8 cellular contexts compared by ENCODE assay signal in the genomic region with DNA sequence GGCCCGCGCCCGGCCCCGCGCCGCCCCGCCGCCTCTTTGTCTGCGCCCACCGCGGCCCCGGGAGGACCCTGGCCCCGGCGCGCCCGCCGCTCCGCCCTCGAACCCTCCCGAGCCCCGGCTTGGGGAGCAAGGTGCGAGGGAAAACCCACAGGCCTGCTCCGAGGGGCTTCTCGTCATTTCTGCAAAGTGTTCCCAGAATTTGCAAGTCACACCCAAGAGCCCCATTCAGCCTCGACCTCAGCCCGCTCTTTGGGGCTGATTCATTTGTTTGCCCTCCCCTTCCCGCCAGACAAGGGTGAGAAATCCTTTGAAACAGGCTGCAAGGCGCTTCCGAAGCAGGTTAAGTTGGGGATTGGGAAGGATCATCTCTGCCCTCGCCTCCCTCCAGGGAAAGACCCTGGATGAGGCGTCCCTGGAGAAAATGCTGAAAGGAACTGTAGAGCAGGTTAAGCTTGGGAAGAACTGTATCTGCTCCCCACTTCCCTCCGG. TPM values are rescaled to one million over a fixed set of nuclear protein-coding genes. Genes with fewer than 3 reads are reported as not detected.
DNase-seq lines count a peak whose midpoint lies in the region; ATAC-seq and TF ChIP-seq lines count a peak whose summit lies in the region.

No MANE protein-coding gene starts in this region.

- intact Hi-C loops in head of caudate nucleus (cut with DNase I) (no loop called here), psoas muscle (cut with DNase I) (loop anchor here (1.0 to 5.0 kb wide), 3 partner anchors 24 to 48 kb away; no protein-coding TSS in a partner anchor)

- peak overlapping the region; percentile 99 for H3K4me2 ChIP-seq in GM23338

- H3K9me3 ChIP-seq in psoas muscle, result no peaks in the 10 kb centered on the region

- no peaks in the 10 kb centered on the region for H3K9me2 ChIP-seq in GM23338 (ENCODE audit: insufficient read depth)

- H3K4me1 Mint-ChIP-seq in GM23338, result peaks cover 19% of the 10 kb centered on the region

- no peaks in the 10 kb centered on the region; the same call in 2 of the 3 replicates for H3K36me3 Mint-ChIP-seq in GM23338 (ENCODE audit: low read depth)

- WGBS in psoas muscle, 3 donors, result 0 to 2% (median 1%) methylated on average over 17 to 30 of the region's 32 CpGs

- H3K27me3 Mint-ChIP-seq in GM23338 (ENCODE audit: insufficient read depth, low read depth, poor library complexity), result peaks cover 11% of the 10 kb centered on the region

- peaks cover 14% of the 10 kb centered on the region for H3K4me1 ChIP-seq in GM23338 (ENCODE audit: insufficient read depth)
- peaks cover 30% of the 10 kb centered on the region for H3K4me1 ChIP-seq in psoas muscle

- no peaks in the 10 kb centered on the region for H3K9me3 Mint-ChIP-seq in GM23338

- no peaks in the 10 kb centered on the region; the same call in 1 of the 2 replicates for H4K20me1 ChIP-seq in GM23338 (replicated peaks; ENCODE audit: insufficient read depth)

- peak; percentile 62 for DNase-seq in AG10803 (ENCODE audit: low read depth)
- peak; percentile 61 for DNase-seq in GM23338 (ENCODE audit: low spot score)
- peak; percentile 41 for DNase-seq in NCI-H748 treated with DMSO at 0.1 percent for 48 hours (lab: John Stamatoyannopoulos, UW)
- peak; percentile 21 for DNase-seq in activated effector memory CD4-positive, alpha-beta T cell treated with Interleukin-2 at 50 U/mL for 16 hours
- DNase-seq in head of caudate nucleus, result peak in 30 of 42 donors; percentile 4 to 72 (median 29)
- DNase-seq in psoas muscle, result peak; percentile 34 to 57
- no peak for DNase-seq in NCI-H187 treated with DMSO at 0.1 percent for 48 hours (lab: John Stamatoyannopoulos, UW)

- H3K36me3 ChIP-seq in GM23338 (ENCODE audit: insufficient read depth) (no peaks in the 10 kb centered on the region), psoas muscle (ENCODE audit: insufficient read depth in 1 of 2, low read depth in 1 of 2) (no peaks in the 10 kb centered on the region)

- peak overlapping the region; percentile 96 for H3K27ac Mint-ChIP-seq in GM23338

- H3K4me3 ChIP-seq in AG10803 (ENCODE audit: low read length) (peak overlapping the region; percentile 75), GM23338 (peak overlapping the region; percentile 93), psoas muscle (peak overlapping the region; percentile 74)

- peaks cover 17% of the 10 kb centered on the region for H3F3A ChIP-seq in GM23338 (replicated peaks; ENCODE audit: low read depth)

- ATAC-seq in GM23338, result peak; percentile 10
- ATAC-seq in psoas muscle, result peak in 1 of 4 donors; percentile 11
- no peak for ATAC-seq in GM18520 (IDR thresholded peaks at IDR 0.05; ENCODE audit: unreplicated experiment)

- peak overlapping the region; percentile 88 for H3K4me3 Mint-ChIP-seq in GM23338

- H3K79me2 ChIP-seq in GM23338 (replicated peaks; ENCODE audit: insufficient read depth), result peaks cover 20% of the 10 kb centered on the region; the same call in 1 of the 2 replicates

- peak overlapping the region; percentile 99 for H2AFZ ChIP-seq in GM23338

- H3K27me3 ChIP-seq in GM23338 (ENCODE audit: insufficient read depth) (peaks cover 17% of the 10 kb centered on the region; the same call in 1 of the 2 replicates), psoas muscle (ENCODE audit: insufficient read depth in 3 of 3, low read length in 2 of 3) (no peaks in the 10 kb centered on the region)

- no peak for TF ChIP-seq CTCF in AG10803 (conservative IDR thresholded peaks at IDR 0.05; ENCODE audit: low read length)
- no peak for TF ChIP-seq CTCF in GM23338 (conservative IDR thresholded peaks at IDR 0.05; ENCODE audit: low read depth in 2 of 2)
- TF ChIP-seq CTCF in psoas muscle (IDR thresholded peaks at IDR 0.05), result no peak

- H3K27ac ChIP-seq in GM23338 (ENCODE audit: low read depth) (peak overlapping the region; percentile 76), psoas muscle (peak overlapping the region; percentile 97)

TF ChIP-seq in GM23338, 12 proteins besides CTCF, POLR2A, EP300 and RAD21:
- TF ChIP-seq EZH2 (IDR thresholded peaks at IDR 0.05; ENCODE audit: low read depth, unreplicated experiment) (peak; percentile 21), REST (IDR thresholded peaks at IDR 0.05; ENCODE audit: unreplicated experiment) (no peak)

RNA-seq across cellular contexts. Expression of gene CLIP1, which starts 0.3 kb away (rescaled TPM):
- total RNA-seq in GM23338 (2014; rRNA removed; shearing (Covaris generic)), result 15.0 and 21.1 TPM in 2 replicates
- polyA plus RNA-seq in GM23338 (2016; fragmentation: Nextera tagmentation; extraction: Ambion mirVana) (8.6 and 11.5 TPM in 2 replicates), psoas muscle (100 to 1,000 TPM; 235 to 290 (median 241) TPM)
- 100 to 1,000 TPM; 458 to 639 (median 574) TPM for total RNA-seq in psoas muscle

Comparison
In these comparisons a context has a peak if more than half of its experiments do, and no peak if none do; other contexts are left out.
1. RNA of gene CLIP1, which starts 0.3 kb away (total RNA-seq): 458 to 639 TPM in psoas muscle; 15.0 to 21.1 TPM in GM23338; every median in the first group is over 10 times any median in the second.
2. Peak in every context shown above with its lines, with median percentiles within 50 percentile points of each other: H3K4me3 ChIP-seq.